Comparison of ENCODE assay signal across 1 cellular context in the genomic region with DNA sequence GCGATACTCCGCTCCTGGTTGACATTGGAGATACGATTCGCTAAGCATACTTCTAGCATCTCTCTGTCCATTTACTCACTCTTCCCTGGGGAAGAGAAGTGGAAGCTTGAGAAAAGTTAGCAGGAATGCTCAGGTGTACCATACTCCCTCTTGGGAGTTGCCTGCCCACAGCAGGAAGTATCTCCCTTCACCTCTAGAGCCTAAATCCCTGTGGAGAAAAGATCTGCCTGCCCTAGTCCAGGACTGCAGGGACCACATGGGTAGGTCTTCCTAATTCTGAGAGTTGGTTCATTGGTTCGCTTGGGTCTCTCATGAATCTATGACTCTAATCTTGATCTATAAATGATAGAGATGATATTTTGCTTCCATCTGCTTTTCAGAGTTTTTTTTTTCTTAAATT.
TF ChIP-seq lines count a peak whose summit lies in the region.

No MANE protein-coding gene starts in this region.

TF ChIP-seq in H1, 55 proteins besides CTCF, POLR2A, EP300 and RAD21:
- TF ChIP-seq MAFK (IDR thresholded peaks at IDR 0.05; ENCODE audit: low read depth, low read length) (no peak), RXRA (IDR thresholded peaks at IDR 0.05; ENCODE audit: insufficient read depth, low read depth, low read length) (no peak), CHD2 (IDR thresholded peaks at IDR 0.05; ENCODE audit: low read length) (no peak), EGR1 (IDR thresholded peaks at IDR 0.05; ENCODE audit: borderline replicate concordance, low read depth, low read length) (no peak), NRF1 (IDR thresholded peaks at IDR 0.05; ENCODE audit: low read depth, low read length) (no peak), ATF2 (IDR thresholded peaks at IDR 0.05; ENCODE audit: low read length) (no peak), USF2 (IDR thresholded peaks at IDR 0.05; ENCODE audit: low read length) (no peak), NANOG (IDR thresholded peaks at IDR 0.05; ENCODE audit: insufficient read depth, low read depth, low read length, poor library complexity, severe bottlenecking) (no peak)
- TF ChIP-seq, protein P1, sequence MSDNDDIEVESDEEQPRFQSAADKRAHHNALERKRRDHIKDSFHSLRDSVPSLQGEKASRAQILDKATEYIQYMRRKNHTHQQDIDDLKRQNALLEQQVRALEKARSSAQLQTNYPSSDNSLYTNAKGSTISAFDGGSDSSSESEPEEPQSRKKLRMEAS (IDR thresholded peaks at IDR 0.05): no peak
TF ChIP-seq in H1: peak in this region for 0.
